ENCODE assay signal across 14 cellular contexts in the genomic region with DNA sequence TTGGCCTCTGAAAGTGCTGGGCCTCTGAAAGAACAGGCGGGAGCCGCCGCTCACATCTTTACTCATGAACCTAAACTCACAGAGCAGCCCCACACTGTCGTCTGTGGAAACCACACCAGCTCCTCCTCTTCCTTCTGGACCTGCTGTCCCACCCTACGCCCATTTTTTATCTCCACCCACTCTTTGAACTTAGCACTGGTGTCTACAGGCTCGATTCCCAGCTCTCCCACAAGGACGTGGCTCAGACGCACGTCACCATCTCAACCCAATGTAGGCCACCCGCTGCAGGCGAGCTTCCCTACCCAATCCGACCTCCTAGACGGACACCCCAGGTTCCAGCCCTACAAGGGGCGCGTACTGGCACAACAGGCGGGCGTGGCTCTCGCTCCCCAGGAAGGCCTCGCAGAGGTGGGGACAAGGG.
DNase-seq lines count a peak whose midpoint lies in the region; ATAC-seq and TF ChIP-seq lines count a peak whose summit lies in the region.
"Had no signal": no experiment of that assay in that cellular context is flagged by ENCODE, and none has a peak within 500 bp of the region (broad histone marks: within the 10 kb centered on the region; RNA-seq: fewer than 3 reads in every experiment).

No MANE protein-coding gene starts in this region.

- H3K27ac ChIP-seq in lung (ENCODE audit: low read depth in 1 of 2, low read length in 1 of 2) = peak overlapping the region; percentile 2 to 74
- H3K27ac ChIP-seq in thyroid gland = peak overlapping the region; percentile 20 to 61 (median 27)
- no peak overlapping the region for H3K27ac ChIP-seq in caudate nucleus (ENCODE audit: low read depth, low read length)

- H3K9me3 Mint-ChIP-seq in stimulated activated naive CD8-positive, alpha-beta T cell treated with anti-CD3 and anti-CD28 coated beads, Interleukin-15, amount 100 ng/mL, for 72 hours = no peaks in the 10 kb centered on the region
- H3K9me3 Mint-ChIP-seq: activated T-cell treated with anti-CD3 and anti-CD28 coated beads, Interleukin-2, amount 50 U/mL, for 4 hours; stimulated activated naive B cell treated with anti-CD40 and anti-IgM and Interleukin-4, amounts not matched to agents 10 μg/mL and 1 μg/mL and 100 μg/mL, for 72 hours had no signal

- H3K4me3 ChIP-seq in H7 (ENCODE audit: insufficient read depth, low read depth, low read length) (no peak overlapping the region), lung (no peak overlapping the region), thyroid gland (replicated peaks in 1 of 3) (no peak overlapping the region)

- H3K9me3 ChIP-seq in lung (ENCODE audit: control insufficient read depth in 2 of 2, insufficient read depth in 1 of 2, low read length in 1 of 2) (no peaks in the 10 kb centered on the region), thyroid gland (no peaks in the 10 kb centered on the region)

- no peaks in the 10 kb centered on the region for H3K4me1 Mint-ChIP-seq in stimulated activated naive CD8-positive, alpha-beta T cell treated with anti-CD3 and anti-CD28 coated beads, Interleukin-15, amount 100 ng/mL, for 72 hours
- H3K4me1 Mint-ChIP-seq: CD4-positive, CD25-positive, alpha-beta regulatory T cell; stimulated activated naive B cell treated with anti-CD40 and anti-IgM and Interleukin-4, amounts not matched to agents 10 μg/mL and 1 μg/mL and 100 μg/mL, for 72 hours had no signal

- WGBS in lung, 2 donors = 69 to 87% methylated on average over 19 of the region's 19 CpGs
- WGBS in thyroid gland, 2 donors = 83 to 91% methylated on average over 19 of the region's 19 CpGs

- intact Hi-C loops in thyroid gland (cut with DNase I) = no loop called here

- TF ChIP-seq POLR2A in thyroid gland (IDR thresholded peaks at IDR 0.05) = no peak

- no peak for ATAC-seq in lung (ENCODE audit: insufficient read depth, low FRiP score)
- no peak for ATAC-seq in GM18858 (IDR thresholded peaks at IDR 0.05; ENCODE audit: unreplicated experiment)
- ATAC-seq in stimulated activated naive CD8-positive, alpha-beta T cell treated with anti-CD3 and anti-CD28 coated beads, Interleukin-15, amount 100 ng/mL, for 72 hours = no peak
- ATAC-seq: activated T-cell treated with anti-CD3 and anti-CD28 coated beads, Interleukin-2, amount 50 U/mL, for 4 hours; stimulated activated naive B cell treated with anti-CD40 and anti-IgM and Interleukin-4, amounts not matched to agents 10 μg/mL and 1 μg/mL and 100 μg/mL, for 72 hours had no signal

- H3K27me3 ChIP-seq in H7 (ENCODE audit: control insufficient read depth, insufficient read depth, low read length) (no peaks in the 10 kb centered on the region), lung (ENCODE audit: control insufficient read depth, insufficient read depth) (no peaks in the 10 kb centered on the region), thyroid gland (no peaks in the 10 kb centered on the region)

- H3K36me3 ChIP-seq in H7 (replicated peaks; ENCODE audit: control insufficient read depth, insufficient read depth, low read length) = no peaks in the 10 kb centered on the region
- H3K36me3 ChIP-seq in lung (ENCODE audit: control insufficient read depth in 2 of 2, insufficient read depth in 2 of 2, low read length in 2 of 2) = no peaks in the 10 kb centered on the region
- no peaks in the 10 kb centered on the region for H3K36me3 ChIP-seq in thyroid gland

- H3K27me3 Mint-ChIP-seq in stimulated activated naive CD8-positive, alpha-beta T cell treated with anti-CD3 and anti-CD28 coated beads, Interleukin-15, amount 100 ng/mL, for 72 hours = peaks cover 17% of the 10 kb centered on the region

- DNase-seq in H7 (peak; percentile 42), dermis blood vessel endothelial cell (peak; percentile 70), lung (ENCODE audit: low spot score) (no peak), thyroid gland (no peak), NCI-H524 (lab: John Stamatoyannopoulos, UW) (no peak), caudate nucleus (lab: John Stamatoyannopoulos, UW) (no peak)
- no peak for DNase-seq in stimulated activated naive CD8-positive, alpha-beta T cell treated with anti-CD3 and anti-CD28 coated beads, Interleukin-15, amount 100 ng/mL, for 72 hours
- DNase-seq: activated T-cell treated with anti-CD3 and anti-CD28 coated beads, Interleukin-2, amount 50 U/mL, for 4 hours; CD4-positive, CD25-positive, alpha-beta regulatory T cell; effector CD8-positive, alpha-beta T cell; hippocampal formation; stimulated activated CD4-positive, alpha-beta T cell treated with anti-CD3 and anti-CD28 coated beads, Interleukin-2, amount 100 ng/mL, for 48 hours; stimulated activated naive B cell treated with anti-CD40 and anti-IgM and Interleukin-4, amounts not matched to agents 10 μg/mL and 1 μg/mL and 100 μg/mL, for 72 hours had no signal

- TF ChIP-seq CTCF in lung (IDR thresholded peaks at IDR 0.05; ENCODE audit: control extremely low read depth, extremely low read depth) = no peak
- TF ChIP-seq CTCF in thyroid gland (IDR thresholded peaks at IDR 0.05) = no peak

- H3K4me1 ChIP-seq in lung (ENCODE audit: control insufficient read depth in 2 of 2, insufficient read depth in 2 of 2, low read length in 2 of 2) (peaks cover 7 to 11% of the 10 kb centered on the region in 2 donors), thyroid gland (peaks cover 8 to 18% of the 10 kb centered on the region in 2 donors)

- no peak overlapping the region for H3K4me3 Mint-ChIP-seq in stimulated activated naive CD8-positive, alpha-beta T cell treated with anti-CD3 and anti-CD28 coated beads, Interleukin-15, amount 100 ng/mL, for 72 hours
- H3K4me3 Mint-ChIP-seq: activated T-cell treated with anti-CD3 and anti-CD28 coated beads, Interleukin-2, amount 50 U/mL, for 4 hours; stimulated activated naive B cell treated with anti-CD40 and anti-IgM and Interleukin-4, amounts not matched to agents 10 μg/mL and 1 μg/mL and 100 μg/mL, for 72 hours had no signal

- no peak overlapping the region for H3K27ac Mint-ChIP-seq in stimulated activated naive CD8-positive, alpha-beta T cell treated with anti-CD3 and anti-CD28 coated beads, Interleukin-15, amount 100 ng/mL, for 72 hours
- H3K27ac Mint-ChIP-seq: CD4-positive, CD25-positive, alpha-beta regulatory T cell; stimulated activated naive B cell treated with anti-CD40 and anti-IgM and Interleukin-4, amounts not matched to agents 10 μg/mL and 1 μg/mL and 100 μg/mL, for 72 hours had no signal

Comparison
In these comparisons a context has a peak if more than half of its experiments do, and no peak if none do; other contexts are left out.
1. DNase-seq: peak in H7 (single experiment) and dermis blood vessel endothelial cell (single experiment); none in lung (single experiment), thyroid gland (0 of 2), NCI-H524 (0 of 2), caudate nucleus (0 of 61) and stimulated activated naive CD8-positive, alpha-beta T cell treated with anti-CD3 and anti-CD28 coated beads, Interleukin-15, amount 100 ng/mL, for 72 hours (0 of 2).